Comparison of ENCODE assay signal across 8 cellular contexts in the genomic region with DNA sequence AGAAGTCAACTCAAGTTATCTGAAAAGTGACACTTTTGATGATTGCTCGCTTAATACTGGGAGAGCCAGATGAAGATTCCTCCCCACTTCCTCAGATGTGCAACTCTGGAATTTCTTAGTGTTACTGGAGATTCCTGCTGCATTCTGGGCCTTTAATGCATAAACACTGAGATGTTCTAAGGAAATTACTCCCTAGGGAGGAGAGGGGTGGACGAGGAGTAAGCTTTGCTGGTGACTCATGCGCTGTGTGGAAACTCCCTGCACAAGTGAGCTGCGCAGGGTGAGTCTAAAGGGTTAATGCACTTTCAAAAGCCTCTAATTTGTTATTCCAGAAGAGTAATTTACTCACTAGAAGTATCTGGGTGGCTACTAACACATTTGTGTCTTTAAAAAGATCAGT. TPM values are rescaled to one million over a fixed set of nuclear protein-coding genes. Genes with fewer than 3 reads are reported as not detected.
DNase-seq lines count a peak whose midpoint lies in the region; ATAC-seq, FAIRE-seq and TF ChIP-seq lines count a peak whose summit lies in the region.

No MANE protein-coding gene starts in this region.

- peak; percentile 74 for ATAC-seq in HG02798 (IDR thresholded peaks at IDR 0.05; ENCODE audit: poor library complexity, unreplicated experiment)
- ATAC-seq in activated T-cell treated with anti-CD3 and anti-CD28 coated beads, Interleukin-2, amount 50 U/mL, for 72 hours (replicated peaks in 1 of 2) = no peak
- ATAC-seq in naive thymus-derived CD4-positive, alpha-beta T cell = no peak

- H3K4me1 Mint-ChIP-seq in activated T-cell treated with anti-CD3 and anti-CD28 coated beads, Interleukin-2, amount 50 U/mL, for 72 hours (ENCODE audit: low read depth) = no peaks in the 10 kb centered on the region
- no peaks in the 10 kb centered on the region for H3K4me1 Mint-ChIP-seq in naive thymus-derived CD4-positive, alpha-beta T cell

- peaks cover 16 to 23% of the 10 kb centered on the region in 2 donors for H3K4me1 ChIP-seq in kidney (ENCODE audit: control insufficient read depth in 1 of 2, insufficient read depth in 1 of 2, low read depth in 1 of 2, low read length in 2 of 2)
- no peaks in the 10 kb centered on the region for H3K4me1 ChIP-seq in naive thymus-derived CD4-positive, alpha-beta T cell (ENCODE audit: control insufficient read depth in 2 of 2, insufficient read depth in 2 of 2, low read length in 2 of 2)

- H3K9me3 ChIP-seq in kidney (ENCODE audit: control insufficient read depth in 1 of 2, low read length in 2 of 2) = no peaks in the 10 kb centered on the region
- no peaks in the 10 kb centered on the region for H3K9me3 ChIP-seq in naive thymus-derived CD4-positive, alpha-beta T cell (ENCODE audit: control insufficient read depth in 2 of 3, low read length in 3 of 3)

- no peaks in the 10 kb centered on the region for H3K36me3 ChIP-seq in kidney (ENCODE audit: control insufficient read depth in 1 of 2, insufficient read depth in 2 of 2, low read length in 2 of 2)
- H3K36me3 ChIP-seq in naive thymus-derived CD4-positive, alpha-beta T cell (ENCODE audit: control insufficient read depth in 2 of 3, insufficient read depth in 3 of 3, low read length in 3 of 3) = no peaks in the 10 kb centered on the region

- no peak overlapping the region for H3K4me3 Mint-ChIP-seq in activated T-cell treated with anti-CD3 and anti-CD28 coated beads, Interleukin-2, amount 50 U/mL, for 72 hours
- no peak overlapping the region for H3K4me3 Mint-ChIP-seq in naive thymus-derived CD4-positive, alpha-beta T cell

- H3K9ac ChIP-seq in kidney (ENCODE audit: low read length in 2 of 2) = no peak overlapping the region

- peak overlapping the region in 1 of 2 donors; percentile 62 for H3K27ac ChIP-seq in kidney (ENCODE audit: low read depth in 2 of 2, low read length in 2 of 2)
- no peak overlapping the region for H3K27ac ChIP-seq in naive thymus-derived CD4-positive, alpha-beta T cell (ENCODE audit: low read depth, low read length)

- DNase-seq in COLO829 (ENCODE audit: low spot score) (peak; percentile 97), kidney (peak; percentile 74), GM19240 (ENCODE audit: insufficient read length, low spot score) (no peak)
- no peak for DNase-seq in activated T-cell treated with anti-CD3 and anti-CD28 coated beads, Interleukin-2, amount 50 U/mL, for 72 hours
- no peak for DNase-seq in activated T-cell treated with anti-CD3 and anti-CD28 coated beads, Interleukin-2, amount 50 U/mL, for 1 hour
- no peak for DNase-seq in naive thymus-derived CD4-positive, alpha-beta T cell

- TF ChIP-seq CTCF in WI38 (IDR thresholded peaks at IDR 0.05; ENCODE audit: low read depth, low read length) (no peak), kidney (IDR thresholded peaks at IDR 0.05; ENCODE audit: borderline replicate concordance, extremely low read depth, insufficient read depth) (no peak)

- intact Hi-C loops in kidney (cut with DNase I) = no loop called here
- intact Hi-C loops in naive thymus-derived CD4-positive, alpha-beta T cell (cut with micrococcal nuclease) = no loop called here

- CTCF ChIA-PET in naive thymus-derived CD4-positive, alpha-beta T cell (lab: Charles Lee) = no interaction called here

- peaks cover 44% of the 10 kb centered on the region for H3K27me3 Mint-ChIP-seq in activated T-cell treated with anti-CD3 and anti-CD28 coated beads, Interleukin-2, amount 50 U/mL, for 72 hours (ENCODE audit: low read depth)
- peaks cover 23 to 42% (median 38%) of the 10 kb centered on the region in 5 donors for H3K27me3 Mint-ChIP-seq in naive thymus-derived CD4-positive, alpha-beta T cell

- POLR2A ChIA-PET in naive thymus-derived CD4-positive, alpha-beta T cell (lab: Charles Lee) = no interaction called here

- H3K9me3 Mint-ChIP-seq in activated T-cell treated with anti-CD3 and anti-CD28 coated beads, Interleukin-2, amount 50 U/mL, for 72 hours = no peaks in the 10 kb centered on the region
- peaks cover 0 to 4% (median 0%) of the 10 kb centered on the region in 11 donors for H3K9me3 Mint-ChIP-seq in naive thymus-derived CD4-positive, alpha-beta T cell

- peak overlapping the region; percentile 24; the same call in 1 of the 2 replicates for H3K4me3 ChIP-seq in WI38 (ENCODE audit: low read depth, low read length)
- H3K4me3 ChIP-seq in kidney (ENCODE audit: low read length in 2 of 2) = no peak overlapping the region
- H3K4me3 ChIP-seq in naive thymus-derived CD4-positive, alpha-beta T cell (ENCODE audit: low read length) = no peak overlapping the region

- no peak for FAIRE-seq in kidney (lab: Jason Lieb, UNC)

- H3K27ac Mint-ChIP-seq in activated T-cell treated with anti-CD3 and anti-CD28 coated beads, Interleukin-2, amount 50 U/mL, for 72 hours = no peak overlapping the region
- no peak overlapping the region for H3K27ac Mint-ChIP-seq in naive thymus-derived CD4-positive, alpha-beta T cell

- no peaks in the 10 kb centered on the region for H3K27me3 ChIP-seq in naive thymus-derived CD4-positive, alpha-beta T cell (ENCODE audit: control insufficient read depth in 2 of 2, insufficient read depth in 2 of 2, low read length in 2 of 2)

- H3K36me3 Mint-ChIP-seq in activated T-cell treated with anti-CD3 and anti-CD28 coated beads, Interleukin-2, amount 50 U/mL, for 72 hours (ENCODE audit: insufficient read depth in 2 of 2) = no peaks in the 10 kb centered on the region
- no peaks in the 10 kb centered on the region for H3K36me3 Mint-ChIP-seq in naive thymus-derived CD4-positive, alpha-beta T cell

RNA-seq across cellular contexts. Expression of gene EGFR, which starts 46.3 kb away (rescaled TPM):
- total RNA-seq in kidney = 61.3 TPM
- polyA plus RNA-seq in kidney (ENCODE audit: insufficient read depth, low read depth, low replicate concordance) = 5.9 TPM
- total RNA-seq in activated T-cell treated with anti-CD3 and anti-CD28 coated beads, Interleukin-2, amount 50 U/mL, for 72 hours = under 1 TPM in 1 of 2 donors, not detected in 1; 0.09 TPM
- under 1 TPM in 1 of 5 experiments, not detected in 4; 0.16 TPM for total RNA-seq in naive thymus-derived CD4-positive, alpha-beta T cell
- polyA plus RNA-seq in naive thymus-derived CD4-positive, alpha-beta T cell = not detected

Comparison
In these comparisons a context has a peak if more than half of its experiments do, and no peak if none do; other contexts are left out.
1. DNase-seq: peak in COLO829 (single experiment) and kidney (single experiment); none in activated T-cell treated with anti-CD3 and anti-CD28 coated beads, Interleukin-2, amount 50 U/mL, for 72 hours (0 of 2), GM19240 (single experiment), activated T-cell treated with anti-CD3 and anti-CD28 coated beads, Interleukin-2, amount 50 U/mL, for 1 hour (single experiment) and naive thymus-derived CD4-positive, alpha-beta T cell (0 of 9).
2. RNA of gene EGFR, which starts 46.3 kb away (total RNA-seq): 61.3 TPM in kidney (single experiment); 0.09 TPM in activated T-cell treated with anti-CD3 and anti-CD28 coated beads, Interleukin-2, amount 50 U/mL, for 72 hours and 0.16 TPM in naive thymus-derived CD4-positive, alpha-beta T cell; every median in the first group is over 10 times any median in the second.